In the genomic region with DNA sequence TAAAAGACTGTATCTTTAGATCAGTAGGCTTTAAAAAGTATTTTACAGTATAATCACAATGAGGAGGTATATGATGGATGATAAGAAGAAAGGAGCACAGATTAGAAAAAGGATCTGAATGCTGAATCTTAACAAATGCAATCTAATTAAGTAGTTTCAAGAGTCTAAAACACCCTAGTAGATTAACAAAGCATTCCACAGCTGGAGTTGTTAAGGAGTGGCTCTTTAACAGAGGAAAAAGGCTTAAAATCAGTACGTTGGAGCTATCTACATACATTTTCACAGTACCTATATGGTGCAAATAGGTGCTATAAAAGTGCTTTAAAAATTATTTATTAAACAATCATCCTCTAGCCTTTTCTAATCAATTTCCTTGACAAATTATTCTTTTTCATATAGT, we compare ENCODE assay signal across 1 cellular context.
TF ChIP-seq lines count a peak whose summit lies in the region.

No MANE protein-coding gene starts in this region.

TF ChIP-seq in HEK293, 187 proteins besides CTCF, POLR2A, EP300 and RAD21 (continued from another document):
- TF ChIP-seq, protein P1, sequence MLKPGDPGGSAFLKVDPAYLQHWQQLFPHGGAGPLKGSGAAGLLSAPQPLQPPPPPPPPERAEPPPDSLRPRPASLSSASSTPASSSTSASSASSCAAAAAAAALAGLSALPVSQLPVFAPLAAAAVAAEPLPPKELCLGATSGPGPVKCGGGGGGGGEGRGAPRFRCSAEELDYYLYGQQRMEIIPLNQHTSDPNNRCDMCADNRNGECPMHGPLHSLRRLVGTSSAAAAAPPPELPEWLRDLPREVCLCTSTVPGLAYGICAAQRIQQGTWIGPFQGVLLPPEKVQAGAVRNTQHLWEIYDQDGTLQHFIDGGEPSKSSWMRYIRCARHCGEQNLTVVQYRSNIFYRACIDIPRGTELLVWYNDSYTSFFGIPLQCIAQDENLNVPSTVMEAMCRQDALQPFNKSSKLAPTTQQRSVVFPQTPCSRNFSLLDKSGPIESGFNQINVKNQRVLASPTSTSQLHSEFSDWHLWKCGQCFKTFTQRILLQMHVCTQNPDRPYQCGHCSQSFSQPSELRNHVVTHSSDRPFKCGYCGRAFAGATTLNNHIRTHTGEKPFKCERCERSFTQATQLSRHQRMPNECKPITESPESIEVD (tag by site-specific recombination; IDR thresholded peaks at IDR 0.05) = 0 out of 2 replicates have a peak, but pooled peaks have one; percentile 10
- TF ChIP-seq ZNF585B (tag by site-specific recombination; IDR thresholded peaks at IDR 0.05) = no peak
- TF ChIP-seq, protein P2, sequence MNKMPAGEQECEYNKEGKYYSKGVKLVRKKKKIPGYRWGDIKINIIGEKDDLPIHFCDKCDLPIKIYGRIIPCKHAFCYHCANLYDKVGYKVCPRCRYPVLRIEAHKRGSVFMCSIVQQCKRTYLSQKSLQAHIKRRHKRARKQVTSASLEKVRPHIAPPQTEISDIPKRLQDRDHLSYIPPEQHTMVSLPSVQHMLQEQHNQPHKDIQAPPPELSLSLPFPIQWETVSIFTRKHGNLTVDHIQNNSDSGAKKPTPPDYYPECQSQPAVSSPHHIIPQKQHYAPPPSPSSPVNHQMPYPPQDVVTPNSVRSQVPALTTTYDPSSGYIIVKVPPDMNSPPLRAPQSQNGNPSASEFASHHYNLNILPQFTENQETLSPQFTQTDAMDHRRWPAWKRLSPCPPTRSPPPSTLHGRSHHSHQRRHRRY (tag by site-specific recombination; IDR thresholded peaks at IDR 0.05) = no peak
- TF ChIP-seq ZNF596 (tag by site-specific recombination; IDR thresholded peaks at IDR 0.05) = no peak
TF ChIP-seq in HEK293: peak in this region for 1.
